In the genomic region with DNA sequence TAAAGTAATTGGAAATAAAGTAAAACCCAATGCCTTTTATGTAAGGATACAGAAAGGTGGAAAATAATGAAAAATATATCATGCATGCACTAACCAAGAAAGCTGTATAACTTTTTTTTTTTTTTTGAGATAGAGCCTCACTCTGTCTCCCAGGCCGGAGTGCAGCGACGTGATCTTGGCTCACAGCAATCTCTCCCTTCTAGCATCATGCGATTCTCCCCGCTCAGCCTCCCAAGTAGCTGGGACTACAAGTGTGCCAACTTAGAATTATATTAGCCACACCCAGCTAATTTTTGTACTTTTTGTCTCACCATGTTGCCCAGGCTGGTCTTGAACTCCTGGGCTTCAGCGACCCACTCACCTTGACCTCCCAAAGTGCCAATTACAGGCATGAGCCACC, we compare ENCODE assay signal across 18 cellular contexts.
"Had no signal": no experiment of that assay in that cellular context is flagged by ENCODE, and none has a peak within 500 bp of the region (broad histone marks: within the 10 kb centered on the region; RNA-seq: fewer than 3 reads in every experiment).

No MANE protein-coding gene starts in this region.

- H3K9me3 ChIP-seq: ascending aorta, breast epithelium, neutrophil, transverse colon, vagina had no signal

- H3K27ac ChIP-seq: ascending aorta, breast epithelium, neutrophil, transverse colon, vagina had no signal

- H3K27me3 Mint-ChIP-seq: activated T-cell treated with anti-CD3 and anti-CD28 coated beads, Interleukin-2, amount 50 U/mL, for 24 hours had no signal

- ATAC-seq: esophagus mucosa had no signal

- H3K27me3 ChIP-seq: ascending aorta, breast epithelium, neutrophil, transverse colon, vagina had no signal

- H3K27ac Mint-ChIP-seq: activated T-cell treated with anti-CD3 and anti-CD28 coated beads, Interleukin-2, amount 50 U/mL, for 24 hours had no signal

- H3K36me3 ChIP-seq: ascending aorta, breast epithelium, neutrophil, transverse colon, vagina had no signal

- H3K36me3 Mint-ChIP-seq: naive B cell had no signal

- H3K4me3 Mint-ChIP-seq: activated T-cell treated with anti-CD3 and anti-CD28 coated beads, Interleukin-2, amount 50 U/mL, for 24 hours had no signal

- H3K9me3 Mint-ChIP-seq: activated T-cell treated with anti-CD3 and anti-CD28 coated beads, Interleukin-2, amount 50 U/mL, for 24 hours; naive B cell had no signal

- H3K4me3 ChIP-seq: ascending aorta, breast epithelium, transverse colon, vagina had no signal

- DNase-seq: activated CD4-positive, CD25-positive, alpha-beta regulatory T cell; activated effector memory CD4-positive, alpha-beta T cell treated with Interleukin-2 at 50 U/mL for 16 hours; activated T-cell treated with anti-CD3 and anti-CD28 coated beads, Interleukin-2, amount 50 U/mL, for 24 hours; foreskin fibroblast; glutamatergic neuron; mammary epithelial cell; naive B cell; retina; SIG-M5; stimulated activated CD4-positive, alpha-beta T cell treated with anti-CD3 and anti-CD28 coated beads, Interleukin-4, amount 100 ng/mL, for 4 hours; stimulated activated CD8-positive, alpha-beta memory T cell treated with anti-CD3 and anti-CD28 coated beads, Interleukin-4, amount 100 ng/mL, for 48 hours; stimulated activated naive CD4-positive, alpha-beta T cell treated with Interleukin-2 at 50 U/mL for 16 hours; transverse colon had no signal
